32 cellular contexts compared by ENCODE assay signal in genomic region chr5:99636663-99637062, GRCh38.
A peak's percentile ranks its signal among the peaks of the same experiment; 100 is the strongest.
DNase-seq lines count a peak whose midpoint lies in the region; ATAC-seq, FAIRE-seq and TF ChIP-seq lines count a peak whose summit lies in the region.
"Had no signal": no experiment of that assay in that cellular context is flagged by ENCODE, and none has a peak within 500 bp of the region (broad histone marks: within the 10 kb centered on the region; RNA-seq: fewer than 3 reads in every experiment).

No MANE protein-coding gene starts in this region.

- TF ChIP-seq RAD21 in HepG2 (CRISPR knock-in tag; IDR thresholded peaks at IDR 0.05) (no peak), A549 (conservative IDR thresholded peaks at IDR 0.05 in 1 of 2, IDR thresholded peaks at IDR 0.05 in 1 of 2) (no peak)

- H3K4me1 ChIP-seq in HepG2 (ENCODE audit: insufficient read depth, low read length) (no peaks in the 10 kb centered on the region), right lobe of liver (no peaks in the 10 kb centered on the region), A549 (no peaks in the 10 kb centered on the region), endothelial cell of umbilical vein (ENCODE audit: control insufficient read depth, extremely low read depth, insufficient read depth, low read length) (no peaks in the 10 kb centered on the region)
- H3K4me1 ChIP-seq: BE2C; BLaER1; BLaER1 treated with 17β-estradiol and CSF1 and Interleukin-3, amounts not matched to agents 10 nM and 100 nM; Caco-2 had no signal

- intact Hi-C loops in HepG2 (cut with micrococcal nuclease; ENCODE audit: unreplicated experiment) (no loop called here), right lobe of liver (cut with DNase I) (no loop called here), endothelial cell of umbilical vein (cut with micrococcal nuclease) (no loop called here)
- intact Hi-C loops in CD4-positive, alpha-beta T cell (cut with DNase I, micrococcal nuclease): no loop called here

- H2AFZ ChIP-seq in HepG2 (ENCODE audit: low read length): no peak overlapping the region
- H2AFZ ChIP-seq in endothelial cell of umbilical vein (ENCODE audit: low read depth, low read length): peak overlapping the region; percentile 37

- CTCF ChIA-PET in HepG2 (lab: Yijun Ruan, JAX; ENCODE audit: low intra/inter-chr PET ratio, low total read pairs): no interaction called here
- CTCF ChIA-PET in A549 (lab: Yijun Ruan, JAX): no interaction called here
- CTCF ChIA-PET in endothelial cell of umbilical vein (lab: Charles Lee): no interaction called here
- CTCF ChIA-PET in CD4-positive, alpha-beta T cell (lab: Charles Lee): no interaction called here

- no peaks in the 10 kb centered on the region for H4K20me1 ChIP-seq in HepG2 (ENCODE audit: insufficient read depth, low read length)
- H4K20me1 ChIP-seq in endothelial cell of umbilical vein (replicated peaks; ENCODE audit: control insufficient read depth, extremely low read depth, insufficient read depth, low read length): no peaks in the 10 kb centered on the region
- H4K20me1 ChIP-seq: BLaER1; BLaER1 treated with 17β-estradiol and CSF1 and Interleukin-3, amounts not matched to agents 10 nM and 100 nM had no signal

- in situ Hi-C loops in HepG2 (cut with HindIII; ENCODE audit: extremely low pct_ligation_motif_present, low pct_unique_long_range_greater_than_20kb): no loop called here

- no peak overlapping the region for H3K27ac Mint-ChIP-seq in CD4-positive, alpha-beta T cell
- H3K27ac Mint-ChIP-seq: B cell; CD14-positive monocyte; CD4-positive, alpha-beta memory T cell; CD4-positive, CD25-positive, alpha-beta regulatory T cell; CD8-positive, alpha-beta memory T cell; CD8-positive, alpha-beta T cell had no signal

- no peak overlapping the region for H3K9ac ChIP-seq in HepG2 (ENCODE audit: insufficient read depth, low read depth, low read length)
- H3K9ac ChIP-seq in endothelial cell of umbilical vein (replicated peaks; ENCODE audit: extremely low read depth, insufficient read depth, low read length): no peak overlapping the region
- H3K9ac ChIP-seq: BLaER1; BLaER1 treated with 17β-estradiol and CSF1 and Interleukin-3, amounts not matched to agents 10 nM and 100 nM had no signal

- TF ChIP-seq EP300 in HepG2 (IDR thresholded peaks at IDR 0.05; ENCODE audit: low read depth in 2 of 2, low read length in 2 of 2) (no peak), HepG2 (CRISPR knock-in tag; IDR thresholded peaks at IDR 0.05; ENCODE audit: borderline replicate concordance) (no peak), A549 (IDR thresholded peaks at IDR 0.05) (no peak)

- H3K4me2 ChIP-seq in HepG2 (ENCODE audit: low read depth, low read length) (no peak overlapping the region), A549 (no peak overlapping the region), endothelial cell of umbilical vein (ENCODE audit: insufficient read depth, low read length) (no peak overlapping the region)
- H3K4me2 ChIP-seq: BLaER1; BLaER1 treated with 17β-estradiol and CSF1 and Interleukin-3, amounts not matched to agents 10 nM and 100 nM had no signal

- no peaks in the 10 kb centered on the region for H3K4me1 Mint-ChIP-seq in CD4-positive, alpha-beta T cell (ENCODE audit: low read depth)
- H3K4me1 Mint-ChIP-seq: B cell; CD14-positive monocyte; CD4-positive, alpha-beta memory T cell; CD4-positive, CD25-positive, alpha-beta regulatory T cell; CD8-positive, alpha-beta memory T cell had no signal

- FAIRE-seq in HepG2 (lab: Jason Lieb, UNC) (no peak), A549 (lab: Jason Lieb, UNC) (no peak), endothelial cell of umbilical vein (lab: Jason Lieb, UNC) (no peak)
- FAIRE-seq: A204.1 had no signal

- H3K27me3 Mint-ChIP-seq in CD4-positive, alpha-beta T cell: no peaks in the 10 kb centered on the region
- H3K27me3 Mint-ChIP-seq: B cell; CD4-positive, alpha-beta memory T cell; CD4-positive, CD25-positive, alpha-beta regulatory T cell; CD8-positive, alpha-beta memory T cell had no signal

- H3K27me3 ChIP-seq in HepG2 (ENCODE audit: control insufficient read depth in 1 of 2, insufficient read depth in 2 of 2, low read length in 2 of 2) (no peaks in the 10 kb centered on the region; a peak in 1 of 5 replicates), right lobe of liver (no peaks in the 10 kb centered on the region), endothelial cell of umbilical vein (ENCODE audit: control insufficient read depth in 2 of 2, insufficient read depth in 2 of 2, low read length in 2 of 2) (no peaks in the 10 kb centered on the region)
- no peaks in the 10 kb centered on the region for H3K27me3 ChIP-seq in CD4-positive, alpha-beta T cell (ENCODE audit: control insufficient read depth, insufficient read depth, low read length)
- H3K27me3 ChIP-seq: BE2C; BLaER1; BLaER1 treated with 17β-estradiol and CSF1 and Interleukin-3, amounts not matched to agents 10 nM and 100 nM had no signal

- POLR2A ChIA-PET in HepG2 (lab: Yijun Ruan, JAX) (no interaction called here), A549 (lab: Yijun Ruan, JAX) (no interaction called here), endothelial cell of umbilical vein (lab: Charles Lee) (no interaction called here)
- POLR2A ChIA-PET in CD4-positive, alpha-beta T cell (lab: Charles Lee): no interaction called here

- no peaks in the 10 kb centered on the region for H3K36me3 ChIP-seq in HepG2 (replicated peaks in 1 of 2; ENCODE audit: control insufficient read depth in 1 of 2, insufficient read depth in 2 of 2, low read length in 2 of 2)
- no peaks in the 10 kb centered on the region for H3K36me3 ChIP-seq in right lobe of liver
- H3K36me3 ChIP-seq in endothelial cell of umbilical vein (ENCODE audit: control insufficient read depth in 2 of 2, extremely low read depth in 1 of 2, insufficient read depth in 2 of 2, low read length in 2 of 2): no peaks in the 10 kb centered on the region
- H3K36me3 ChIP-seq: BE2C; BLaER1; BLaER1 treated with 17β-estradiol and CSF1 and Interleukin-3, amounts not matched to agents 10 nM and 100 nM had no signal

- no peak for DNase-seq in HepG2 (ENCODE audit: low spot score)
- DNase-seq in right lobe of liver: no peak
- DNase-seq in A549 (ENCODE audit: low read depth in 1 of 2, low spot score in 1 of 2): no peak
- DNase-seq in endothelial cell of umbilical vein (ENCODE audit: low read depth, low spot score): no peak
- DNase-seq in CD4-positive, alpha-beta T cell: no peak
- DNase-seq in NCI-H2171 (lab: John Stamatoyannopoulos, UW): no peak
- DNase-seq: 8988T; ACHN; AML-193; BE2C; C1 segment of cervical spinal cord; Caco-2; Calu3; CD4-positive, alpha-beta memory T cell; CD4-positive, CD25-positive, alpha-beta regulatory T cell; CD8-positive, alpha-beta memory T cell; COR-L47; DMS 273 treated with DMSO at 0.1 percent for 48 hours; DMS153; DMS53; DMS79; DMS79 treated with DMSO at 0.1 percent for 48 hours; DND-41; EL had no signal

- H3K4me3 ChIP-seq in HepG2 (replicated peaks in 1 of 3; ENCODE audit: insufficient read depth in 1 of 3, low read depth in 2 of 3, low read length in 3 of 3) (no peak overlapping the region), right lobe of liver (no peak overlapping the region), A549 (no peak overlapping the region), endothelial cell of umbilical vein (replicated peaks in 1 of 3; ENCODE audit: insufficient read depth in 1 of 3, low read depth in 1 of 3, low read length in 3 of 3) (no peak overlapping the region)
- H3K4me3 ChIP-seq: BLaER1; BLaER1 treated with 17β-estradiol and CSF1 and Interleukin-3, amounts not matched to agents 10 nM and 100 nM had no signal

- H3K36me3 Mint-ChIP-seq in CD4-positive, alpha-beta T cell (ENCODE audit: low read depth): no peaks in the 10 kb centered on the region
- H3K36me3 Mint-ChIP-seq: CD14-positive monocyte; CD4-positive, alpha-beta memory T cell; CD4-positive, CD25-positive, alpha-beta regulatory T cell; CD8-positive, alpha-beta memory T cell; CD8-positive, alpha-beta T cell had no signal

- no peak overlapping the region for H3K4me3 Mint-ChIP-seq in CD4-positive, alpha-beta T cell
- H3K4me3 Mint-ChIP-seq: B cell; CD14-positive monocyte; CD4-positive, alpha-beta memory T cell; CD4-positive, CD25-positive, alpha-beta regulatory T cell; CD8-positive, alpha-beta memory T cell; CD8-positive, alpha-beta T cell had no signal

- no peaks in the 10 kb centered on the region for H3K9me1 ChIP-seq in endothelial cell of umbilical vein (replicated peaks; ENCODE audit: control insufficient read depth, extremely low read depth, insufficient read depth, low read length)

- H3K79me2 ChIP-seq in HepG2 (ENCODE audit: insufficient read depth, low read length) (no peaks in the 10 kb centered on the region), endothelial cell of umbilical vein (ENCODE audit: control insufficient read depth, insufficient read depth, low read length) (no peaks in the 10 kb centered on the region)

- TF ChIP-seq CTCF in HepG2 (CRISPR knock-in tag; IDR thresholded peaks at IDR 0.05) (no peak), right lobe of liver (IDR thresholded peaks at IDR 0.05) (no peak), A549 (IDR thresholded peaks at IDR 0.05) (no peak), endothelial cell of umbilical vein (IDR thresholded peaks at IDR 0.05; ENCODE audit: extremely low read depth in 1 of 2, insufficient read depth in 1 of 2, low read depth in 1 of 2, low read length in 2 of 2) (no peak)
- TF ChIP-seq CTCF in CD4-positive, alpha-beta T cell (IDR thresholded peaks at IDR 0.05): no peak

- ATAC-seq in HepG2 (no peak), right lobe of liver (no peak), A549 (no peak)
- ATAC-seq in CD4-positive, alpha-beta T cell (ENCODE audit: poor library complexity): no peak
- ATAC-seq: CD8-positive, alpha-beta T cell had no signal

- H3K9me3 ChIP-seq in HepG2 (ENCODE audit: low read length): no peaks in the 10 kb centered on the region
- no peaks in the 10 kb centered on the region for H3K9me3 ChIP-seq in right lobe of liver
- H3K9me3 ChIP-seq in A549: no peaks in the 10 kb centered on the region
- no peaks in the 10 kb centered on the region for H3K9me3 ChIP-seq in endothelial cell of umbilical vein (replicated peaks; ENCODE audit: control insufficient read depth, insufficient read depth, low read length)
- no peaks in the 10 kb centered on the region for H3K9me3 ChIP-seq in CD4-positive, alpha-beta T cell (ENCODE audit: control insufficient read depth, low read length)
- H3K9me3 ChIP-seq: BE2C; BLaER1; BLaER1 treated with 17β-estradiol and CSF1 and Interleukin-3, amounts not matched to agents 10 nM and 100 nM; Caco-2 had no signal

- 0% methylated on average over 2 of the region's 2 CpGs for WGBS in HepG2 (ENCODE audit: low lambda C conversion rate)
- 34% methylated on average over 2 of the region's 2 CpGs for WGBS in right lobe of liver (ENCODE audit: insufficient coverage, low coverage, low lambda C conversion rate, missing lambda C conversion rate)
- WGBS in A549 (ENCODE audit: missing lambda C conversion rate): 7% methylated on average over 2 of the region's 2 CpGs

- dilution Hi-C loops in endothelial cell of umbilical vein (cut with MboI; ENCODE audit: extremely low pct_ligation_motif_present, low sequenced_read_pairs): no loop called here

- H3K27ac ChIP-seq in HepG2 (ENCODE audit: extremely low read length, insufficient read depth, low read length) (no peak overlapping the region), right lobe of liver (no peak overlapping the region), A549 (no peak overlapping the region), endothelial cell of umbilical vein (ENCODE audit: insufficient read depth, low read depth, low read length) (no peak overlapping the region)
- no peak overlapping the region for H3K27ac ChIP-seq in CD4-positive, alpha-beta T cell (ENCODE audit: low read depth, low read length)
- H3K27ac ChIP-seq: 22Rv1; BLaER1; BLaER1 treated with 17β-estradiol and CSF1 and Interleukin-3, amounts not matched to agents 10 nM and 100 nM; C4-2B had no signal

- no TSS peak for BruUV-seq in HepG2 (replicated peaks; lab: Mats Ljungman, UMichigan)
- no TSS peak for BruUV-seq in endothelial cell of umbilical vein (replicated peaks; lab: Mats Ljungman, UMichigan)

- TF ChIP-seq POLR2A in HepG2 (IDR thresholded peaks at IDR 0.05; ENCODE audit: insufficient read depth in 1 of 2, low read depth in 2 of 2, low read length in 2 of 2): no peak
- no peak for TF ChIP-seq POLR2A in right lobe of liver (IDR thresholded peaks at IDR 0.05)
- TF ChIP-seq POLR2A in A549 (IDR thresholded peaks at IDR 0.05; ENCODE audit: low read length): no peak
- TF ChIP-seq POLR2A in endothelial cell of umbilical vein (IDR thresholded peaks at IDR 0.05; ENCODE audit: low read depth, low read length): no peak

- peaks cover 10% of the 10 kb centered on the region for H3K9me3 Mint-ChIP-seq in CD4-positive, alpha-beta T cell
- H3K9me3 Mint-ChIP-seq: CD8-positive, alpha-beta T cell had no signal

Comparison
In these comparisons a context has a peak if more than half of its experiments do, and no peak if none do; other contexts are left out.
1. Of the 38 proteins assayed by ChIP-seq in both HepG2 and A549: peak only in HepG2: none; only in A549: none; in both: MAFK; in neither: 37.